8 cellular contexts compared by ENCODE assay signal in the genomic region with DNA sequence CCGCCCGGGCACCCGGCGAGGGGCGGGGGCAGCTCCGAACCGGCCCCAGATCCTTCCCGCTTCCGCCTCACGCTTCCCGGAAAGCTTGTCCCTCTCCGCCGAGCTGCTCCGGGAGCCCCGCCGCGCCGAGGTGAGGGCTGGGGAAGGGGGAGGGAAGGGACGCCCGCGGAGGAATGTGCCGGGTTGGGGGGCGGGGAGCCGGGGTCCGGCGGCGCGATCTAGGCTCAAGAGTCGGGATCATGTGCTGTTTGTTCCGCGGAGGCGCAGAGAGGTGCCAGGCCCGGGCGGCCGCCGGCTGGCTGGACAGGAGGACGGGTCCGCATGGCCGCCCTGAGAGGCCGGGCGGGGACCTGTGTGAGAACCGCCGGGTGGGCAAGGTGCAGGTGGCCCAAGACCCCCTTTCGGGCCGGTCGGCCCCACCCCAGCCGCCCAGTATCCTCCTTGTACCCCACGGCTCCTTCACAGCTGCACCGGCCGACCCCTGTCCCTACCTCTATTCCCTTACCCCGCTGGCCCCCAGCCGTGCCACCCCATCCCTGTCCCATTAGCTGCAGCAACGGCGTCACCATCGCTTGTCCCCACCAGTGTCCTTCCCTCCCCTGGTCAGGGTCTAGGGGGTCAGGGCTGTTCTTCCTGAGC. TPM values are rescaled to one million over a fixed set of nuclear protein-coding genes. Genes with fewer than 3 reads are reported as not detected.
A peak's percentile ranks its signal among the peaks of the same experiment; 100 is the strongest.
DNase-seq lines count a peak whose midpoint lies in the region; ATAC-seq and TF ChIP-seq lines count a peak whose summit lies in the region.

No MANE protein-coding gene starts in this region.

- peaks cover 0 to 25% (median 23%) of the 10 kb centered on the region in 9 donors for H3K36me3 ChIP-seq in heart left ventricle

- H3K27ac ChIP-seq in heart left ventricle = peak overlapping the region; percentile 92 to 99 (median 95)

- H3K27ac Mint-ChIP-seq in activated T-cell treated with anti-CD3 and anti-CD28 coated beads, Interleukin-2, amount 50 U/mL, for 72 hours = no peak overlapping the region
- H3K27ac Mint-ChIP-seq in progenitor cell of endocrine pancreas = no peak overlapping the region

- peaks cover 3 to 6% of the 10 kb centered on the region in 2 donors for H3K36me3 Mint-ChIP-seq in activated T-cell treated with anti-CD3 and anti-CD28 coated beads, Interleukin-2, amount 50 U/mL, for 72 hours (ENCODE audit: insufficient read depth in 2 of 2)
- H3K36me3 Mint-ChIP-seq in progenitor cell of endocrine pancreas (ENCODE audit: insufficient read depth) = peaks cover 9% of the 10 kb centered on the region

- WGBS in heart left ventricle, 4 donors = 0 to 1% (median 0%) methylated on average over 22 to 55 of the region's 55 CpGs

- H3K9me3 ChIP-seq in heart left ventricle = no peaks in the 10 kb centered on the region

- ATAC-seq in HG03280 (IDR thresholded peaks at IDR 0.05; ENCODE audit: unreplicated experiment) = peak; percentile 0
- peak; percentile 8 to 9 for ATAC-seq in activated T-cell treated with anti-CD3 and anti-CD28 coated beads, Interleukin-2, amount 50 U/mL, for 72 hours (replicated peaks in 1 of 2)
- ATAC-seq in heart left ventricle = peak in 3 of 4 donors; percentile 1 to 3 (median 2)

- DNase-seq in NCI-H146 (lab: John Stamatoyannopoulos, UW) = peak; percentile 45
- no peak for DNase-seq in NCI-H146 treated with DMSO at 0.1 percent for 48 hours (lab: John Stamatoyannopoulos, UW; ENCODE audit: unreplicated experiment)
- DNase-seq in activated T-cell treated with anti-CD3 and anti-CD28 coated beads, Interleukin-2, amount 50 U/mL, for 72 hours = no peak
- DNase-seq in heart left ventricle = peak; percentile 57 to 82 (median 68)
- DNase-seq in progenitor cell of endocrine pancreas (ENCODE audit: low spot score, unreplicated experiment) = peak; percentile 64
- DNase-seq in SIG-M5 treated with dmso at 0.1 percent for 504 hours (lab: John Stamatoyannopoulos, UW; ENCODE audit: unreplicated experiment) = no peak
- no peak for DNase-seq in NCI-H524 treated with DMSO at 0.1 percent for 48 hours (lab: John Stamatoyannopoulos, UW)

- H3K4me1 Mint-ChIP-seq in activated T-cell treated with anti-CD3 and anti-CD28 coated beads, Interleukin-2, amount 50 U/mL, for 72 hours (ENCODE audit: low read depth) = peaks cover 35% of the 10 kb centered on the region
- H3K4me1 Mint-ChIP-seq in progenitor cell of endocrine pancreas (ENCODE audit: low read depth) = peaks cover 13% of the 10 kb centered on the region

- no peaks in the 10 kb centered on the region for H3K27me3 Mint-ChIP-seq in activated T-cell treated with anti-CD3 and anti-CD28 coated beads, Interleukin-2, amount 50 U/mL, for 72 hours (ENCODE audit: low read depth)
- H3K27me3 Mint-ChIP-seq in progenitor cell of endocrine pancreas = peaks cover 8% of the 10 kb centered on the region

- peak in 1 of 2 donors; percentile 23 for TF ChIP-seq POLR2A in heart left ventricle (IDR thresholded peaks at IDR 0.05)

- H3K4me3 ChIP-seq in heart left ventricle = peak overlapping the region; percentile 66 to 100 (median 94)

- H3K4me1 ChIP-seq in heart left ventricle = peaks cover 0 to 41% (median 31%) of the 10 kb centered on the region in 12 donors

- no peaks in the 10 kb centered on the region for H3K9me3 Mint-ChIP-seq in activated T-cell treated with anti-CD3 and anti-CD28 coated beads, Interleukin-2, amount 50 U/mL, for 72 hours
- H3K9me3 Mint-ChIP-seq in progenitor cell of endocrine pancreas (ENCODE audit: low read depth) = no peaks in the 10 kb centered on the region

- intact Hi-C loops in heart left ventricle (cut with DNase I) = loop anchor here in 2 of 10 donors (5.0 kb wide), 2 partner anchors 56 to 61 kb away; partner anchors contain the start of genes RNF167 (in 1 of the 2) and SLC25A11 (in 1 of the 2)

- no peaks in the 10 kb centered on the region for H3K27me3 ChIP-seq in heart left ventricle

- H3K4me3 Mint-ChIP-seq in activated T-cell treated with anti-CD3 and anti-CD28 coated beads, Interleukin-2, amount 50 U/mL, for 72 hours = peak overlapping the region; percentile 93 to 95
- H3K4me3 Mint-ChIP-seq in progenitor cell of endocrine pancreas (ENCODE audit: low read depth) = peak overlapping the region; percentile 87

- TF ChIP-seq CTCF in heart left ventricle (IDR thresholded peaks at IDR 0.05) (no peak), progenitor cell of endocrine pancreas (IDR thresholded peaks at IDR 0.05; ENCODE audit: unreplicated experiment) (no peak)

RNA-seq across cellular contexts. Expression of gene KIF1C, which starts 0.4 kb away (rescaled TPM):
- total RNA-seq in activated T-cell treated with anti-CD3 and anti-CD28 coated beads, Interleukin-2, amount 50 U/mL, for 72 hours = 10 to 100 TPM; 38.3 to 41.3 TPM
- 100 to 1,000 TPM; 335 to 868 (median 539) TPM for total RNA-seq in heart left ventricle
- polyA plus RNA-seq in heart left ventricle = 100 to 1,000 TPM; 210 to 384 TPM
- total RNA-seq in progenitor cell of endocrine pancreas = 104 and 111 TPM in 2 replicates

RNA-seq across cellular contexts. Expression of gene INCA1, which starts 0.8 kb away (rescaled TPM):
- total RNA-seq in activated T-cell treated with anti-CD3 and anti-CD28 coated beads, Interleukin-2, amount 50 U/mL, for 72 hours = under 1 TPM in 1 of 2 donors, not detected in 1; 0.60 TPM
- total RNA-seq in heart left ventricle (1 to 10 TPM in 8 of 9 donors, under 1 TPM in 1; 0.75 to 4.0 (median 2.7) TPM), progenitor cell of endocrine pancreas (2.8 and 3.3 TPM in 2 replicates)
- 1 to 10 TPM in 1 of 2 donors, under 1 TPM in 1; 0.64 to 5.1 TPM for polyA plus RNA-seq in heart left ventricle

RNA-seq across cellular contexts. Expression of gene CAMTA2, which starts 10.7 kb away (rescaled TPM):
- 100 to 1,000 TPM; 206 to 207 TPM for total RNA-seq in activated T-cell treated with anti-CD3 and anti-CD28 coated beads, Interleukin-2, amount 50 U/mL, for 72 hours
- total RNA-seq in heart left ventricle = 100 to 1,000 TPM in 1 of 9 donors, 10 to 100 TPM in 8; 25.2 to 108 (median 32.4) TPM
- polyA plus RNA-seq in heart left ventricle = 10 to 100 TPM; 41.7 to 59.4 TPM
- total RNA-seq in progenitor cell of endocrine pancreas = 34.1 and 34.2 TPM in 2 replicates

RNA-seq across cellular contexts. Expression of gene SPAG7, which starts 30.5 kb away (rescaled TPM):
- 100 to 1,000 TPM; 140 to 158 TPM for total RNA-seq in activated T-cell treated with anti-CD3 and anti-CD28 coated beads, Interleukin-2, amount 50 U/mL, for 72 hours
- total RNA-seq in heart left ventricle = 100 to 1,000 TPM in 6 of 9 donors, 10 to 100 TPM in 3; 88.7 to 149 (median 125) TPM
- 100 to 1,000 TPM; 118 to 192 TPM for polyA plus RNA-seq in heart left ventricle
- 70.3 and 71.4 TPM in 2 replicates for total RNA-seq in progenitor cell of endocrine pancreas

RNA-seq across cellular contexts. Expression of gene SLC52A1, which starts 37.1 kb away (rescaled TPM):
- total RNA-seq in activated T-cell treated with anti-CD3 and anti-CD28 coated beads, Interleukin-2, amount 50 U/mL, for 72 hours = under 1 TPM; 0.23 to 0.46 TPM
- total RNA-seq in heart left ventricle (under 1 TPM in 1 of 9 donors, not detected in 8; 0.12 TPM), progenitor cell of endocrine pancreas (not detected in 2 replicates)
- polyA plus RNA-seq in heart left ventricle = not detected

Comparison
In these comparisons a context has a peak if more than half of its experiments do, and no peak if none do; other contexts are left out.
1. DNase-seq: peak in NCI-H146 (single experiment), heart left ventricle (5 of 5) and progenitor cell of endocrine pancreas (single experiment); none in NCI-H146 treated with DMSO at 0.1 percent for 48 hours (single experiment), activated T-cell treated with anti-CD3 and anti-CD28 coated beads, Interleukin-2, amount 50 U/mL, for 72 hours (0 of 2), SIG-M5 treated with dmso at 0.1 percent for 504 hours (single experiment) and NCI-H524 treated with DMSO at 0.1 percent for 48 hours (single experiment).
2. Peak in every context shown above with its lines, with median percentiles within 50 percentile points of each other: ATAC-seq.